ENCODE assay signal across 19 cellular contexts in the genomic region with DNA sequence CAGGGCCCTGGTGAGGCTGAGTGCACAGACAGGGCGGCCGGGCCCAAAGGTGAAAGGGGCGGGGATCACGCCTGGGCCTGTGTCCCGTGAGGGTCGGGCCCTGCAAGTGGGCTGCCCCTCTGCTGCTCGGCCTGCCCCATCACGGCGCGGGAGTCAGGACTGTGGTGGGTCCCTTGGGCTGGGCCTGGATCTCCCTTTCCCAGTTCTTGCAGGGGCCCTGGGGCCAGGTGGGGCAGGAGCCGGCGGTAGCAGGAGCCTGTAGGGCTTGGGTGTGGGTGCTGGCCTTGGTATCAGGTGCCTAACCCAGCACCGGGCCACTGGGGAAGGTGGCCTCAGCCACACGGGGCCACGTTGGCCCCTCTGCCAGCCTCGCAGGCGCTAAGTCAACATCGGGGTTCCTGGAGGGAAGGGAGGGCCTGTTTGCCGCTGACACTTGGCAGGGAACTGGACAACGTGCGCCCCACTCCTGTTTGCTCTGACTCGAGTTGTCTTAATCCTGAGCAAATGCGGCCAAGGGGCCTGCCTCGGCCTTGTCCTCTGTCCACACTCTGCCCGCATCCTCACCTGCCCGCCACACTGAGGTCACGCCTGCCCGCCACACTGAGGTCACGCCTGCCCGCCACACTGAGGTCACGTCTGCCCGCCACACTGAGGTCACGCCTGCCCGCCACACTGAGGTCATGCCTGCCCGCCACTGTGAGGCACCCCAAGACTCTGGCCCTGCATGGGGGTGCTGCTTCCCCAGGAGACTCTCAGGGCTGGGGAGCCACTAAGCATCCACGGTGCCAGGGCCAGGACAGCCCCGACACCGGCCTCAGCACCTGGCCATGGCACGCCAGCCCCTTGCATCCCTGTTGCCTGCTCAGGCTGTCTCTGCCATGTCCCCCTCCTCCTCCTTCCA. TPM values are rescaled to one million over a fixed set of nuclear protein-coding genes. Genes with fewer than 3 reads are reported as not detected.
DNase-seq lines count a peak whose midpoint lies in the region; TF ChIP-seq lines count a peak whose summit lies in the region.
"Had no signal": no experiment of that assay in that cellular context is flagged by ENCODE, and none has a peak within 500 bp of the region (broad histone marks: within the 10 kb centered on the region; RNA-seq: fewer than 3 reads in every experiment).

No MANE protein-coding gene starts in this region.

- H3K27me3 Mint-ChIP-seq in activated naive CD4-positive, alpha-beta T cell treated with anti-CD3 and anti-CD28 coated beads, Interleukin-2, amount 10 ng/mL, durations not matched to agents 7 days and 5 days: peaks cover 10% of the 10 kb centered on the region

- H3K4me1 ChIP-seq in suprapubic skin: no peaks in the 10 kb centered on the region

- no peak overlapping the region for H3K27ac Mint-ChIP-seq in activated naive CD4-positive, alpha-beta T cell treated with anti-CD3 and anti-CD28 coated beads, Interleukin-2, amount 10 ng/mL, durations not matched to agents 7 days and 5 days

- no peak for TF ChIP-seq POLR2A in suprapubic skin (IDR thresholded peaks at IDR 0.05)

- no peaks in the 10 kb centered on the region for H3K36me3 Mint-ChIP-seq in activated naive CD4-positive, alpha-beta T cell treated with anti-CD3 and anti-CD28 coated beads, Interleukin-2, amount 10 ng/mL, durations not matched to agents 7 days and 5 days

- peak; percentile 6 for DNase-seq in activated naive CD4-positive, alpha-beta T cell treated with anti-CD3 and anti-CD28 coated beads, Interleukin-2, amount 10 ng/mL, durations not matched to agents 7 days and 5 days
- DNase-seq in activated naive CD4-positive, alpha-beta T cell (lab: John Stamatoyannopoulos, UW): no peak
- DNase-seq in ecto neural progenitor cell (ENCODE audit: low spot score) (peak; percentile 31), mesenteric fat pad (ENCODE audit: low spot score) (peak; percentile 80), suprapubic skin (ENCODE audit: low spot score in 2 of 2) (peak; percentile 55 to 79), amniotic stem cell (lab: John Stamatoyannopoulos, UW) (no peak), NCI-H510A (lab: John Stamatoyannopoulos, UW) (no peak)
- no peak for DNase-seq in activated CD4-positive, alpha-beta T cell treated with anti-CD3 and anti-CD28 coated beads for 48 hours
- DNase-seq: ACHN; anterior cingulate cortex; cerebellar nuclear complex; effector CD8-positive, alpha-beta T cell; NCI-H1105; NK-92 treated with Interleukin-12 subunit alpha and Interleukin-12 subunit beta, amount 100 ng/mL, for 24 hours had no signal

- no peak overlapping the region for H3K27ac ChIP-seq in suprapubic skin
- H3K27ac ChIP-seq: C4-2B had no signal

- H3K27me3 ChIP-seq in suprapubic skin: peaks cover 29% of the 10 kb centered on the region

- H3K4me3 ChIP-seq in suprapubic skin: no peak overlapping the region

- H3K4me3 Mint-ChIP-seq in activated naive CD4-positive, alpha-beta T cell treated with anti-CD3 and anti-CD28 coated beads, Interleukin-2, amount 10 ng/mL, durations not matched to agents 7 days and 5 days: no peak overlapping the region

- TF ChIP-seq CTCF in suprapubic skin (IDR thresholded peaks at IDR 0.05): no peak

- 94% methylated on average over 11 of the region's 39 CpGs for WGBS in suprapubic skin

- peaks cover 27% of the 10 kb centered on the region for H3K9me3 ChIP-seq in suprapubic skin

- CTCF ChIA-PET in activated naive CD4-positive, alpha-beta T cell treated with anti-CD3 and anti-CD28 coated beads, Interleukin-2, amount 10 ng/mL, durations not matched to agents 7 days and 5 days (lab: Charles Lee): no interaction called here

- no peak for TF ChIP-seq EP300 in suprapubic skin (IDR thresholded peaks at IDR 0.05)

- H3K9me3 Mint-ChIP-seq in activated naive CD4-positive, alpha-beta T cell treated with anti-CD3 and anti-CD28 coated beads, Interleukin-2, amount 10 ng/mL, durations not matched to agents 7 days and 5 days: peaks cover 8% of the 10 kb centered on the region

- no peaks in the 10 kb centered on the region for H3K36me3 ChIP-seq in suprapubic skin

- H3K4me1 Mint-ChIP-seq in activated naive CD4-positive, alpha-beta T cell treated with anti-CD3 and anti-CD28 coated beads, Interleukin-2, amount 10 ng/mL, durations not matched to agents 7 days and 5 days: no peaks in the 10 kb centered on the region

RNA-seq across cellular contexts. Expression of gene MUC5B, which starts 14.3 kb away (rescaled TPM):
- not detected for total RNA-seq in mesenteric fat pad
- under 1 TPM; 0.08 to 0.34 (median 0.13) TPM for total RNA-seq in suprapubic skin
- total RNA-seq: frontal cortex, kidney epithelial cell had no signal

RNA-seq across cellular contexts. Expression of gene MUC5AC, which starts 50.9 kb away (rescaled TPM):
- total RNA-seq in mesenteric fat pad (not detected), suprapubic skin (not detected)
- total RNA-seq: esophagus mucosa, frontal cortex, kidney epithelial cell, NCI-H460 had no signal

Comparison
In these comparisons a context has a peak if more than half of its experiments do, and no peak if none do; other contexts are left out.
1. DNase-seq: peak in activated naive CD4-positive, alpha-beta T cell treated with anti-CD3 and anti-CD28 coated beads, Interleukin-2, amount 10 ng/mL, durations not matched to agents 7 days and 5 days (single experiment), ecto neural progenitor cell (single experiment), mesenteric fat pad (single experiment) and suprapubic skin (2 of 2); none in activated naive CD4-positive, alpha-beta T cell (0 of 4), amniotic stem cell (single experiment), NCI-H510A (single experiment) and activated CD4-positive, alpha-beta T cell treated with anti-CD3 and anti-CD28 coated beads for 48 hours (single experiment).